Comparison of ENCODE assay signal across 9 cellular contexts in genomic region chr14:49892636-49893308, GRCh38. TPM values are rescaled to one million over a fixed set of nuclear protein-coding genes. Genes with fewer than 3 reads are reported as not detected.
DNase-seq lines count a peak whose midpoint lies in the region; ATAC-seq, FAIRE-seq and TF ChIP-seq lines count a peak whose summit lies in the region.
"Had no signal": no experiment of that assay in that cellular context is flagged by ENCODE, and none has a peak within 500 bp of the region (broad histone marks: within the 10 kb centered on the region; RNA-seq: fewer than 3 reads in every experiment).

ARF6 (plus strand) TSS chr14:49893082; CDS start chr14:49893737, 655 bp downstream.

- DNase-seq in AG10803 (ENCODE audit: low read depth) (peak; percentile 97), NCI-H446 (lab: John Stamatoyannopoulos, UW) (peak; percentile 94 to 98), cerebellar cortex (ENCODE audit: low spot score) (peak; percentile 96), keratinocyte (ENCODE audit: low read depth, low spot score) (no peak)
- DNase-seq in stimulated activated CD4-positive, alpha-beta T cell treated with anti-CD3 and anti-CD28 coated beads, Interleukin-15, amount 100 ng/mL, for 1 hour (ENCODE audit: low read depth in 1 of 2, low spot score in 1 of 2), result peak; percentile 89 to 95

- no peaks in the 10 kb centered on the region for H3K27me3 ChIP-seq in keratinocyte (ENCODE audit: control insufficient read depth, extremely low read depth, insufficient read depth, low read length)

- H3K36me3 ChIP-seq in keratinocyte (ENCODE audit: control insufficient read depth in 2 of 2, extremely low read depth in 1 of 2, insufficient read depth in 2 of 2, low read length in 2 of 2), result peaks cover 3 to 18% of the 10 kb centered on the region in 2 experiments

- no peak for FAIRE-seq in keratinocyte (lab: Jason Lieb, UNC)
- FAIRE-seq: endometrium had no signal

- ATAC-seq in GM19025 (IDR thresholded peaks at IDR 0.05; ENCODE audit: low read depth, unreplicated experiment) (peak; percentile 86), HG03342 (IDR thresholded peaks at IDR 0.05; ENCODE audit: unreplicated experiment) (peak; percentile 81)
- ATAC-seq in activated CD4-positive, CD25-positive, alpha-beta regulatory T cell treated with anti-CD3 and anti-CD28 coated beads, Interleukin-2, amount 50 U/mL, for 24 hours, result peak; percentile 68 to 75

- peaks cover 51% of the 10 kb centered on the region for H3K79me2 ChIP-seq in keratinocyte (ENCODE audit: control insufficient read depth, insufficient read depth, low read length)

- dilution Hi-C loops in keratinocyte (cut with MboI; ENCODE audit: extremely low pct_ligation_motif_present, low sequenced_read_pairs), result no loop called here

- H3K27ac ChIP-seq in keratinocyte (ENCODE audit: control insufficient read depth, insufficient read depth, low read length), result peak within 1 kb of the TSS; percentile 81

- peak within 1 kb of the TSS; percentile 91 for H3K9ac ChIP-seq in keratinocyte (ENCODE audit: control insufficient read depth, extremely low read depth, insufficient read depth, low read length)

- peak within 1 kb of the TSS; percentile 83 for H2AFZ ChIP-seq in keratinocyte (ENCODE audit: control insufficient read depth, low read length)

- H3K4me3 ChIP-seq in AG10803 (ENCODE audit: low read length) (peak within 1 kb of the TSS; percentile 89), keratinocyte (ENCODE audit: control insufficient read depth in 2 of 3, extremely low read depth in 1 of 3, insufficient read depth in 2 of 3, low read depth in 1 of 3, low read length in 3 of 3) (peak within 1 kb of the TSS; percentile 94 to 97 (median 96))

- TF ChIP-seq CTCF in AG10803 (conservative IDR thresholded peaks at IDR 0.05; ENCODE audit: low read length), result no peak; the same call in 1 of the 2 replicates
- peak in 1 of 3 experiments; percentile 29 for TF ChIP-seq CTCF in keratinocyte (optimal IDR thresholded peaks at IDR 0.05 in 1 of 3, IDR thresholded peaks at IDR 0.05 in 1 of 3, conservative IDR thresholded peaks at IDR 0.05 in 1 of 3; ENCODE audit: extremely low read depth in 1 of 3, insufficient read depth in 2 of 3, low read length in 3 of 3)

- peaks cover 14% of the 10 kb centered on the region for H3K4me1 ChIP-seq in keratinocyte (ENCODE audit: control insufficient read depth, extremely low read depth, insufficient read depth, low read length)

- no peaks in the 10 kb centered on the region for H3K9me3 ChIP-seq in keratinocyte (ENCODE audit: control insufficient read depth, low read depth, low read length)

- no peaks in the 10 kb centered on the region for H4K20me1 ChIP-seq in keratinocyte (ENCODE audit: control insufficient read depth, extremely low read depth, insufficient read depth, low read length)

- no peaks in the 10 kb centered on the region for H3K9me1 ChIP-seq in keratinocyte (ENCODE audit: control insufficient read depth, extremely low read depth, insufficient read depth, low read length)

- peak within 1 kb of the TSS; percentile 75 for H3K4me2 ChIP-seq in keratinocyte (ENCODE audit: control insufficient read depth, extremely low read depth, insufficient read depth, low read depth, low read length)

RNA-seq across cellular contexts. Expression of gene ARF6, which starts in this region (rescaled TPM):
- polyA plus RNA-seq in keratinocyte, result 33.1 to 65.0 TPM (median 53.4 TPM) in 3 replicates
- polyA plus RNA-seq in keratinocyte (2011; ENCODE audit: low read depth), result 98.0 TPM
- polyA plus RNA-seq in keratinocyte (2011; cell fraction: cytosol; rRNA removed), result 42.6 and 47.5 TPM in 2 replicates
- polyA plus RNA-seq in keratinocyte (2011; cell fraction: nucleus; rRNA removed), result 32.9 and 33.8 TPM in 2 replicates
- polyA plus RNA-seq in keratinocyte (2012; ENCODE audit: low replicate concordance), result 76.5 and 84.7 TPM in 2 replicates
- 41.0 to 92.7 TPM (median 49.6 TPM) in 3 replicates for polyA minus RNA-seq in keratinocyte
- 44.9 TPM for polyA minus RNA-seq in keratinocyte (2011; cell fraction: cytosol; rRNA and poly(A)+ RNA removed)
- 16.6 and 25.8 TPM in 2 replicates for polyA minus RNA-seq in keratinocyte (2011; cell fraction: nucleus; rRNA and poly(A)+ RNA removed)
